Comparison of ENCODE assay signal across 11 cellular contexts in the genomic region with DNA sequence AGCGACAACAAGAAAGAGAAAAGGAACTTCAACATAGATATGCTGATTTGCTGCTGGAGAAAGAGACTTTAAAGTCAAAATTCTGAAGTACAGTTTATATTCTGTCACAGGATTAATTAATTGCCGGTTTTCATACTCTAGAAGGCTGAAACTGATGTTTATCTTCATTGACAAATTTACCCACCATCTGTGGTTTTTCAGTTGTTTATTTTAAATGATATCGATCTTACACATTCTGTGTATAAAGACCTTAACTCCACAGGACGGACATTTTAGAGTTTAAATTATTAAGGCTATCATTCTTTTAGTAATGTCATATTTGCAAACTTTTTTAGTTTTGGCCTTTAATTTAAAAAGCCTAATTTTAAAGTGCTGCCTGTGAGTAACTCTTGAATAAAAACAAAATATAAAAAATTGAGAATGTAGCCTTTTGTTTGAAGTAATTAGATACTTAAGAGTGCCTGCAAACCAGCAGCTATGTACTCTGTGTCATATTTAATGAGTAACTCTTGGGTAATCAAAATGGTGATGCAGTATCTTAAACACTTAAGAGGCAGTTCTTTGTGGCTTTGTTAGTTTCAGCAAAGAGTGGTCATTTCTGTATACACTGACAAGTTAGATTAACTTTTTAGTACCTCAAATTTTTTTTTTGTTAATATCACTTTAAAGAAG. TPM values are rescaled to one million over a fixed set of nuclear protein-coding genes. Genes with fewer than 3 reads are reported as not detected.
DNase-seq lines count a peak whose midpoint lies in the region; ATAC-seq, FAIRE-seq and TF ChIP-seq lines count a peak whose summit lies in the region.
"Had no signal": no experiment of that assay in that cellular context is flagged by ENCODE, and none has a peak within 500 bp of the region (broad histone marks: within the 10 kb centered on the region; RNA-seq: fewer than 3 reads in every experiment).

No MANE protein-coding gene starts in this region.

- no peak overlapping the region for H3K27ac Mint-ChIP-seq in activated T-helper 17 cell treated with anti-CD3 and anti-CD28 coated beads, Interleukin-2, amount 50 U/mL, for 72 hours

- H3K27me3 ChIP-seq in keratinocyte (ENCODE audit: control insufficient read depth, extremely low read depth, insufficient read depth, low read length) (no peaks in the 10 kb centered on the region), Karpas-422 (ENCODE audit: low read length) (no peaks in the 10 kb centered on the region)

- H3K9me3 Mint-ChIP-seq in activated T-helper 17 cell treated with anti-CD3 and anti-CD28 coated beads, Interleukin-2, amount 50 U/mL, for 72 hours = no peaks in the 10 kb centered on the region

- TF ChIP-seq CTCF in keratinocyte (optimal IDR thresholded peaks at IDR 0.05 in 1 of 3, IDR thresholded peaks at IDR 0.05 in 1 of 3, conservative IDR thresholded peaks at IDR 0.05 in 1 of 3; ENCODE audit: extremely low read depth in 1 of 3, insufficient read depth in 2 of 3, low read length in 3 of 3) = no peak
- TF ChIP-seq CTCF in GM10266 (IDR thresholded peaks at IDR 0.05; ENCODE audit: control insufficient read depth, insufficient read depth, low read depth, missing control alignments) = no peak

- no peaks in the 10 kb centered on the region for H3K9me1 ChIP-seq in keratinocyte (ENCODE audit: control insufficient read depth, extremely low read depth, insufficient read depth, low read length)

- peaks cover 2% of the 10 kb centered on the region for H3K79me2 ChIP-seq in keratinocyte (ENCODE audit: control insufficient read depth, insufficient read depth, low read length)
- H3K79me2 ChIP-seq in Karpas-422 (ENCODE audit: low read length) = peaks cover 36% of the 10 kb centered on the region

- H3K9me3 ChIP-seq in keratinocyte (ENCODE audit: control insufficient read depth, low read depth, low read length) (no peaks in the 10 kb centered on the region), Karpas-422 (ENCODE audit: low read length) (no peaks in the 10 kb centered on the region)

- H3K36me3 Mint-ChIP-seq in activated T-helper 17 cell treated with anti-CD3 and anti-CD28 coated beads, Interleukin-2, amount 50 U/mL, for 72 hours (ENCODE audit: low read depth) = peaks cover 81% of the 10 kb centered on the region

- H3K27me3 Mint-ChIP-seq in activated T-helper 17 cell treated with anti-CD3 and anti-CD28 coated beads, Interleukin-2, amount 50 U/mL, for 72 hours = no peaks in the 10 kb centered on the region

- H3K4me3 Mint-ChIP-seq in activated T-helper 17 cell treated with anti-CD3 and anti-CD28 coated beads, Interleukin-2, amount 50 U/mL, for 72 hours = no peak overlapping the region

- peak; percentile 46 for ATAC-seq in activated T-helper 17 cell treated with anti-CD3 and anti-CD28 coated beads, Interleukin-2, amount 50 U/mL, for 72 hours (replicated peaks)

- H2AFZ ChIP-seq in keratinocyte (ENCODE audit: control insufficient read depth, low read length) (no peak overlapping the region), Karpas-422 (ENCODE audit: low read length) (no peak overlapping the region)

- H3K27ac ChIP-seq in keratinocyte (ENCODE audit: control insufficient read depth, insufficient read depth, low read length) (peak overlapping the region; percentile 38), Karpas-422 (ENCODE audit: low read length) (no peak overlapping the region)
- H3K27ac ChIP-seq: C4-2B had no signal

- peaks cover 3% of the 10 kb centered on the region for H3K4me1 ChIP-seq in keratinocyte (ENCODE audit: control insufficient read depth, extremely low read depth, insufficient read depth, low read length)
- no peaks in the 10 kb centered on the region for H3K4me1 ChIP-seq in Karpas-422 (ENCODE audit: low read length)

- peaks cover 2% of the 10 kb centered on the region in 2 experiments for H3K36me3 ChIP-seq in keratinocyte (ENCODE audit: control insufficient read depth in 2 of 2, extremely low read depth in 1 of 2, insufficient read depth in 2 of 2, low read length in 2 of 2)
- peaks cover 49% of the 10 kb centered on the region; the same call in 1 of the 2 replicates for H3K36me3 ChIP-seq in Karpas-422 (ENCODE audit: insufficient read depth, low read length)

- H3K4me2 ChIP-seq in keratinocyte (ENCODE audit: control insufficient read depth, extremely low read depth, insufficient read depth, low read depth, low read length) (no peak overlapping the region), Karpas-422 (ENCODE audit: low read depth, low read length, poor library complexity, severe bottlenecking) (no peak overlapping the region)

- no peak overlapping the region for H3K9ac ChIP-seq in keratinocyte (ENCODE audit: control insufficient read depth, extremely low read depth, insufficient read depth, low read length)
- no peak overlapping the region for H3K9ac ChIP-seq in Karpas-422 (ENCODE audit: low read length)

- H3K9me2 ChIP-seq in Karpas-422 (replicated peaks; ENCODE audit: insufficient read depth, low read length) = no peaks in the 10 kb centered on the region

- no peak for FAIRE-seq in keratinocyte (lab: Jason Lieb, UNC)

- dilution Hi-C loops in keratinocyte (cut with MboI; ENCODE audit: extremely low pct_ligation_motif_present, low sequenced_read_pairs) = no loop called here

- peak; percentile 48 for DNase-seq in AG08395 (ENCODE audit: low spot score)
- DNase-seq in HT1080 (ENCODE audit: low read depth) = peak; percentile 69
- no peak for DNase-seq in keratinocyte (ENCODE audit: low read depth, low spot score)
- DNase-seq in GM10266 (ENCODE audit: extremely low spot score) = no peak
- no peak for DNase-seq in Karpas-422
- DNase-seq in hypothalamus (lab: John Stamatoyannopoulos, UW) = no peak
- no peak for DNase-seq in NCI-H187 (lab: John Stamatoyannopoulos, UW)
- DNase-seq: activated T-cell treated with anti-CD3 and anti-CD28 coated beads for 4 hours, retina had no signal

- H4K20me1 ChIP-seq in keratinocyte (ENCODE audit: control insufficient read depth, extremely low read depth, insufficient read depth, low read length) (no peaks in the 10 kb centered on the region), Karpas-422 (ENCODE audit: insufficient read depth, low read depth, low read length) (no peaks in the 10 kb centered on the region)

- H3K4me1 Mint-ChIP-seq in activated T-helper 17 cell treated with anti-CD3 and anti-CD28 coated beads, Interleukin-2, amount 50 U/mL, for 72 hours = peaks cover 3% of the 10 kb centered on the region

- H3K4me3 ChIP-seq in keratinocyte (ENCODE audit: control insufficient read depth in 2 of 3, extremely low read depth in 1 of 3, insufficient read depth in 2 of 3, low read depth in 1 of 3, low read length in 3 of 3) (no peak overlapping the region), Karpas-422 (ENCODE audit: low read length) (no peak overlapping the region)

RNA-seq across cellular contexts. Expression of gene CDC5L, which starts 59.3 kb away (rescaled TPM):
- 22.6 and 23.5 TPM in 2 replicates for total RNA-seq in HT1080 (2014; rRNA removed; shearing (Covaris generic))
- polyA plus RNA-seq in HT1080 (2015; cell fraction: cytosol; rRNA removed) = 13.6 and 16.2 TPM in 2 replicates
- polyA plus RNA-seq in HT1080 (2015; cell fraction: nucleus; rRNA removed) = 33.4 and 33.9 TPM in 2 replicates
- 10 to 100 TPM; 25.8 to 26.0 TPM for total RNA-seq in activated T-helper 17 cell treated with anti-CD3 and anti-CD28 coated beads, Interleukin-2, amount 50 U/mL, for 72 hours
- 10.8 to 16.6 TPM (median 12.6 TPM) in 3 replicates for polyA plus RNA-seq in keratinocyte
- polyA plus RNA-seq in keratinocyte (2011; ENCODE audit: low read depth) = 18.8 TPM
- polyA plus RNA-seq in keratinocyte (2011; cell fraction: cytosol; rRNA removed) = 7.4 and 12.9 TPM in 2 replicates
- 10.4 and 15.2 TPM in 2 replicates for polyA plus RNA-seq in keratinocyte (2011; cell fraction: nucleus; rRNA removed)
- 10.1 and 11.8 TPM in 2 replicates for polyA plus RNA-seq in keratinocyte (2012; ENCODE audit: low replicate concordance)
- 4.8 to 15.2 TPM (median 7.6 TPM) in 3 replicates for polyA minus RNA-seq in keratinocyte
- 10.0 TPM for polyA minus RNA-seq in keratinocyte (2011; cell fraction: cytosol; rRNA and poly(A)+ RNA removed)
- 7.0 and 11.1 TPM in 2 replicates for polyA minus RNA-seq in keratinocyte (2011; cell fraction: nucleus; rRNA and poly(A)+ RNA removed)
- total RNA-seq in Karpas-422 (2014; rRNA removed; shearing (Covaris generic); ENCODE audit: low replicate concordance) = 15.3 and 19.1 TPM in 2 replicates

Comparison
In these comparisons a context has a peak if more than half of its experiments do, and no peak if none do; other contexts are left out.
1. DNase-seq: peak in AG08395 (single experiment) and HT1080 (single experiment); none in keratinocyte (single experiment), GM10266 (single experiment), Karpas-422 (single experiment), hypothalamus (0 of 51) and NCI-H187 (0 of 2).